18 cellular contexts compared by ENCODE assay signal in the genomic region with DNA sequence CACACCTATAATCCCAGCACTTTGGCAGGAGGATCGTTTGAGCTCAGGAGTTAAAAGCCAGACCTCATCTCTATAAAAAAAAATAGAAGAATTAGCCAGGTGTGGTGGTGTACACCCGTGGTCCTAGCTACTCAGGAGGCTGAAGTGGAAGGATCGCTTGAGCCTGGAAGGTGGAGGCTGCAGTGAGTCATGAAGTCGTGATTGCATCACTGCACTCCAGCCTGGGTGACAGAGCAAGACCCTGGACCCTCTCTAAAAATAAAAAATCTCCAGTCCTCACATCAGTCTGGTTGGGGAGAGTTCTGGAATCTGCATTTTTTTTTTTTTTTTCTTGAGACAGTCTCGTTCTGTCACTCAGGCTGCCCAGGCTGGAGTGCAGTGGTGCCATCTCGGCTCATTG. TPM values are rescaled to one million over a fixed set of nuclear protein-coding genes. Genes with fewer than 3 reads are reported as not detected.
DNase-seq lines count a peak whose midpoint lies in the region; ATAC-seq, FAIRE-seq and TF ChIP-seq lines count a peak whose summit lies in the region.
"Had no signal": no experiment of that assay in that cellular context is flagged by ENCODE, and none has a peak within 500 bp of the region (broad histone marks: within the 10 kb centered on the region; RNA-seq: fewer than 3 reads in every experiment).

No MANE protein-coding gene starts in this region.

- H3K27ac ChIP-seq in A549 (no peak overlapping the region), SK-N-MC (0 out of 2 replicates have a peak overlapping the region, but pooled peaks have one; percentile 1), endothelial cell of umbilical vein (ENCODE audit: insufficient read depth, low read depth, low read length) (no peak overlapping the region)
- H3K27ac ChIP-seq: 22Rv1 had no signal

- CTCF ChIA-PET in activated CD4-positive, alpha-beta T cell treated with anti-CD3 and anti-CD28 coated beads, Interleukin-2, amount 10 ng/mL, durations not matched to agents 7 days and 5 days (lab: Charles Lee) = interaction anchor here (0.6 to 1.0 kb wide), 3 partner anchors 9 to 1507 kb away, joined by 3 to 4 read pairs (median 3); a partner anchor contains a TSS
- CTCF ChIA-PET in A549 (lab: Yijun Ruan, JAX) = interaction anchor here (0.6 to 1.2 kb wide), 5 partner anchors 7 to 77 kb away, joined by 3 to 6 read pairs (median 4); a partner anchor contains a TSS
- CTCF ChIA-PET in endothelial cell of umbilical vein (lab: Charles Lee) = interaction anchor here (8.4 kb wide), 1 partner anchor 58 kb away, joined by 76 read pairs; no protein-coding TSS in a partner anchor

- peaks cover 2% of the 10 kb centered on the region for H3K79me2 ChIP-seq in endothelial cell of umbilical vein (ENCODE audit: control insufficient read depth, insufficient read depth, low read length)

- no peaks in the 10 kb centered on the region for H3K9me3 ChIP-seq in A549
- no peaks in the 10 kb centered on the region for H3K9me3 ChIP-seq in SK-N-MC (ENCODE audit: low read depth, low read length)
- no peaks in the 10 kb centered on the region for H3K9me3 ChIP-seq in endothelial cell of umbilical vein (replicated peaks; ENCODE audit: control insufficient read depth, insufficient read depth, low read length)
- H3K9me3 ChIP-seq: BLaER1 treated with 17β-estradiol and CSF1 and Interleukin-3, amounts not matched to agents 10 nM and 100 nM; HAP-1 had no signal

- intact Hi-C loops in activated CD4-positive, alpha-beta T cell treated with anti-CD3 and anti-CD28 coated beads, Interleukin-2, amount 10 ng/mL, durations not matched to agents 24 days and 14 days (cut with micrococcal nuclease) = no loop called here
- intact Hi-C loops in endothelial cell of umbilical vein (cut with micrococcal nuclease) = no loop called here
- intact Hi-C loops in natural killer cell (cut with micrococcal nuclease) = no loop called here

- dilution Hi-C loops in endothelial cell of umbilical vein (cut with MboI; ENCODE audit: extremely low pct_ligation_motif_present, low sequenced_read_pairs) = no loop called here

- H3K4me1 ChIP-seq in A549 (peaks cover 11% of the 10 kb centered on the region; the same call in 2 of the 3 replicates), endothelial cell of umbilical vein (ENCODE audit: control insufficient read depth, extremely low read depth, insufficient read depth, low read length) (peaks cover 7% of the 10 kb centered on the region)
- H3K4me1 ChIP-seq: HAP-1 had no signal

- peak overlapping the region; percentile 3 for H3K27ac Mint-ChIP-seq in activated CD4-positive, alpha-beta T cell treated with anti-CD3 and anti-CD28 coated beads, Interleukin-2, amount 10 ng/mL, durations not matched to agents 7 days and 5 days
- H3K27ac Mint-ChIP-seq in activated CD4-positive, alpha-beta T cell treated with anti-CD3 and anti-CD28 coated beads, Interleukin-2, amount 10 ng/mL, durations not matched to agents 24 days and 14 days = no peak overlapping the region
- no peak overlapping the region for H3K27ac Mint-ChIP-seq in stimulated activated naive CD8-positive, alpha-beta T cell treated with anti-CD3 and anti-CD28 coated beads, Interleukin-15, amount 100 ng/mL, for 72 hours
- no peak overlapping the region for H3K27ac Mint-ChIP-seq in natural killer cell
- H3K27ac Mint-ChIP-seq: CD4-positive, CD25-positive, alpha-beta regulatory T cell had no signal

- H3K9ac ChIP-seq in SK-N-MC (ENCODE audit: insufficient read length) = no peak overlapping the region
- H3K9ac ChIP-seq in endothelial cell of umbilical vein (replicated peaks; ENCODE audit: extremely low read depth, insufficient read depth, low read length) = no peak overlapping the region

- no peaks in the 10 kb centered on the region for H3K27me3 Mint-ChIP-seq in activated CD4-positive, alpha-beta T cell treated with anti-CD3 and anti-CD28 coated beads, Interleukin-2, amount 10 ng/mL, durations not matched to agents 7 days and 5 days
- H3K27me3 Mint-ChIP-seq in activated CD4-positive, alpha-beta T cell treated with anti-CD3 and anti-CD28 coated beads, Interleukin-2, amount 10 ng/mL, durations not matched to agents 24 days and 14 days = no peaks in the 10 kb centered on the region
- no peaks in the 10 kb centered on the region for H3K27me3 Mint-ChIP-seq in stimulated activated naive CD8-positive, alpha-beta T cell treated with anti-CD3 and anti-CD28 coated beads, Interleukin-15, amount 100 ng/mL, for 72 hours
- H3K27me3 Mint-ChIP-seq in natural killer cell (ENCODE audit: low read depth in 2 of 2) = no peaks in the 10 kb centered on the region
- H3K27me3 Mint-ChIP-seq: CD4-positive, CD25-positive, alpha-beta regulatory T cell had no signal

- peaks cover 9% of the 10 kb centered on the region for H3K4me1 Mint-ChIP-seq in activated CD4-positive, alpha-beta T cell treated with anti-CD3 and anti-CD28 coated beads, Interleukin-2, amount 10 ng/mL, durations not matched to agents 7 days and 5 days
- H3K4me1 Mint-ChIP-seq in activated CD4-positive, alpha-beta T cell treated with anti-CD3 and anti-CD28 coated beads, Interleukin-2, amount 10 ng/mL, durations not matched to agents 24 days and 14 days = peaks cover 1% of the 10 kb centered on the region
- H3K4me1 Mint-ChIP-seq in stimulated activated naive CD8-positive, alpha-beta T cell treated with anti-CD3 and anti-CD28 coated beads, Interleukin-15, amount 100 ng/mL, for 72 hours = peaks cover 6% of the 10 kb centered on the region
- H3K4me1 Mint-ChIP-seq in natural killer cell = no peaks in the 10 kb centered on the region

- no TSS peak for BruUV-seq in endothelial cell of umbilical vein (replicated peaks; lab: Mats Ljungman, UMichigan)

- no peak for ATAC-seq in A549
- no peak for ATAC-seq in stimulated activated naive CD8-positive, alpha-beta T cell treated with anti-CD3 and anti-CD28 coated beads, Interleukin-15, amount 100 ng/mL, for 72 hours
- no peak for ATAC-seq in natural killer cell

- H3K36me3 ChIP-seq in SK-N-MC (ENCODE audit: insufficient read depth, low read length) = peaks cover 25% of the 10 kb centered on the region; the same call in 1 of the 2 replicates
- H3K36me3 ChIP-seq in endothelial cell of umbilical vein (ENCODE audit: control insufficient read depth in 2 of 2, extremely low read depth in 1 of 2, insufficient read depth in 2 of 2, low read length in 2 of 2) = peaks cover 14 to 50% of the 10 kb centered on the region in 2 experiments

- no peaks in the 10 kb centered on the region for H3K9me3 Mint-ChIP-seq in activated CD4-positive, alpha-beta T cell treated with anti-CD3 and anti-CD28 coated beads, Interleukin-2, amount 10 ng/mL, durations not matched to agents 7 days and 5 days
- H3K9me3 Mint-ChIP-seq in activated CD4-positive, alpha-beta T cell treated with anti-CD3 and anti-CD28 coated beads, Interleukin-2, amount 10 ng/mL, durations not matched to agents 24 days and 14 days = no peaks in the 10 kb centered on the region
- no peaks in the 10 kb centered on the region for H3K9me3 Mint-ChIP-seq in stimulated activated naive CD8-positive, alpha-beta T cell treated with anti-CD3 and anti-CD28 coated beads, Interleukin-15, amount 100 ng/mL, for 72 hours
- H3K9me3 Mint-ChIP-seq in natural killer cell = no peaks in the 10 kb centered on the region
- H3K9me3 Mint-ChIP-seq: CD4-positive, CD25-positive, alpha-beta regulatory T cell had no signal

- no peak overlapping the region for H2AFZ ChIP-seq in endothelial cell of umbilical vein (ENCODE audit: low read depth, low read length)

- H3K36me3 Mint-ChIP-seq in activated CD4-positive, alpha-beta T cell treated with anti-CD3 and anti-CD28 coated beads, Interleukin-2, amount 10 ng/mL, durations not matched to agents 7 days and 5 days (ENCODE audit: low read depth) = peaks cover 18% of the 10 kb centered on the region
- peaks cover 45% of the 10 kb centered on the region for H3K36me3 Mint-ChIP-seq in activated CD4-positive, alpha-beta T cell treated with anti-CD3 and anti-CD28 coated beads, Interleukin-2, amount 10 ng/mL, durations not matched to agents 24 days and 14 days (ENCODE audit: low read depth)
- H3K36me3 Mint-ChIP-seq in natural killer cell = no peaks in the 10 kb centered on the region

- no peaks in the 10 kb centered on the region for H3K9me1 ChIP-seq in endothelial cell of umbilical vein (replicated peaks; ENCODE audit: control insufficient read depth, extremely low read depth, insufficient read depth, low read length)

- FAIRE-seq in A549 (lab: Jason Lieb, UNC) = no peak
- peak; percentile 58 for FAIRE-seq in endothelial cell of umbilical vein (lab: Jason Lieb, UNC)
- FAIRE-seq: GM19239, H1 had no signal

- no peak for DNase-seq in activated CD4-positive, alpha-beta T cell treated with anti-CD3 and anti-CD28 coated beads, Interleukin-2, amount 10 ng/mL, durations not matched to agents 7 days and 5 days
- DNase-seq in activated CD4-positive, alpha-beta T cell treated with anti-CD3 and anti-CD28 coated beads, Interleukin-2, amount 10 ng/mL, durations not matched to agents 24 days and 14 days = no peak
- no peak for DNase-seq in A549 (ENCODE audit: low read depth in 1 of 2, low spot score in 1 of 2)
- no peak for DNase-seq in SK-N-MC (ENCODE audit: low read depth, low spot score)
- DNase-seq in endothelial cell of umbilical vein (ENCODE audit: low read depth, low spot score) = no peak
- no peak for DNase-seq in NOMO-1 treated with dmso at 0.1 percent for 144 hours (lab: John Stamatoyannopoulos, UW; ENCODE audit: unreplicated experiment)
- DNase-seq in stimulated activated naive CD8-positive, alpha-beta T cell treated with anti-CD3 and anti-CD28 coated beads, Interleukin-15, amount 100 ng/mL, for 72 hours = no peak
- no peak for DNase-seq in natural killer cell
- DNase-seq: AML-193; CD4-positive, CD25-positive, alpha-beta regulatory T cell; DMS53; GF-D8 had no signal

- POLR2A ChIA-PET in activated CD4-positive, alpha-beta T cell treated with anti-CD3 and anti-CD28 coated beads, Interleukin-2, amount 10 ng/mL, durations not matched to agents 7 days and 5 days (lab: Charles Lee) = interaction anchor here (0.6 kb wide), 1 partner anchor 92 kb away, joined by 3 read pairs; no protein-coding TSS in a partner anchor
- POLR2A ChIA-PET in A549 (lab: Yijun Ruan, JAX) = interaction anchor here (0.6 kb wide), 1 partner anchor 9 kb away, joined by 3 read pairs; no protein-coding TSS in a partner anchor
- POLR2A ChIA-PET in endothelial cell of umbilical vein (lab: Charles Lee) = interaction anchor here (0.7 kb wide), 1 partner anchor 43 kb away, joined by 3 read pairs; no protein-coding TSS in a partner anchor

- TF ChIP-seq CTCF in A549 (IDR thresholded peaks at IDR 0.05) (no peak), endothelial cell of umbilical vein (IDR thresholded peaks at IDR 0.05; ENCODE audit: extremely low read depth in 1 of 2, insufficient read depth in 1 of 2, low read depth in 1 of 2, low read length in 2 of 2) (no peak), natural killer cell (IDR thresholded peaks at IDR 0.05) (no peak)

- no peaks in the 10 kb centered on the region for H3K27me3 ChIP-seq in endothelial cell of umbilical vein (ENCODE audit: control insufficient read depth in 2 of 2, insufficient read depth in 2 of 2, low read length in 2 of 2)
- H3K27me3 ChIP-seq: BLaER1 treated with 17β-estradiol and CSF1 and Interleukin-3, amounts not matched to agents 10 nM and 100 nM had no signal

- no peak for TF ChIP-seq EP300 in A549 (IDR thresholded peaks at IDR 0.05)

- no peak overlapping the region for H3K4me3 Mint-ChIP-seq in activated CD4-positive, alpha-beta T cell treated with anti-CD3 and anti-CD28 coated beads, Interleukin-2, amount 10 ng/mL, durations not matched to agents 7 days and 5 days
- no peak overlapping the region for H3K4me3 Mint-ChIP-seq in activated CD4-positive, alpha-beta T cell treated with anti-CD3 and anti-CD28 coated beads, Interleukin-2, amount 10 ng/mL, durations not matched to agents 24 days and 14 days
- H3K4me3 Mint-ChIP-seq in stimulated activated naive CD8-positive, alpha-beta T cell treated with anti-CD3 and anti-CD28 coated beads, Interleukin-15, amount 100 ng/mL, for 72 hours = no peak overlapping the region
- H3K4me3 Mint-ChIP-seq in natural killer cell = no peak overlapping the region
- H3K4me3 Mint-ChIP-seq: CD4-positive, CD25-positive, alpha-beta regulatory T cell had no signal

- no peak overlapping the region for H3K4me2 ChIP-seq in A549
- no peak overlapping the region for H3K4me2 ChIP-seq in endothelial cell of umbilical vein (ENCODE audit: insufficient read depth, low read length)

- TF ChIP-seq POLR2A in A549 (IDR thresholded peaks at IDR 0.05; ENCODE audit: low read length) (no peak), endothelial cell of umbilical vein (IDR thresholded peaks at IDR 0.05; ENCODE audit: low read depth, low read length) (peak; percentile 67)

- 92% methylated on average over 6 of the region's 6 CpGs for WGBS in A549 (ENCODE audit: missing lambda C conversion rate)

- H3K4me3 ChIP-seq in A549 (no peak overlapping the region), SK-N-MC (no peak overlapping the region), endothelial cell of umbilical vein (replicated peaks in 1 of 3; ENCODE audit: insufficient read depth in 1 of 3, low read depth in 1 of 3, low read length in 3 of 3) (no peak overlapping the region)
- H3K4me3 ChIP-seq: BLaER1 treated with 17β-estradiol and CSF1 and Interleukin-3, amounts not matched to agents 10 nM and 100 nM; HAP-1 had no signal

- no peak for TF ChIP-seq RAD21 in A549 (conservative IDR thresholded peaks at IDR 0.05 in 1 of 2, IDR thresholded peaks at IDR 0.05 in 1 of 2)

- H4K20me1 ChIP-seq in endothelial cell of umbilical vein (replicated peaks; ENCODE audit: control insufficient read depth, extremely low read depth, insufficient read depth, low read length) = no peaks in the 10 kb centered on the region

RNA-seq across cellular contexts. Expression of a gene that starts 9.3 kb away (rescaled TPM):
- total RNA-seq in activated CD4-positive, alpha-beta T cell treated with anti-CD3 and anti-CD28 coated beads, Interleukin-2, amount 10 ng/mL, durations not matched to agents 7 days and 5 days = 10 to 100 TPM; 66.7 to 78.1 TPM
- 126 and 128 TPM in 2 replicates for total RNA-seq in activated CD4-positive, alpha-beta T cell treated with anti-CD3 and anti-CD28 coated beads, Interleukin-2, amount 10 ng/mL, durations not matched to agents 24 days and 14 days
- polyA plus RNA-seq in A549 (2011; rRNA removed) (28.8 and 33.4 TPM in 2 replicates), A549 (2017; fragmentation: RNase III; extraction: RNeasy Plus Mini Kit Qiagen cat#74134 plus additional on column Dnase treatment) (48.5 to 54.3 TPM (median 48.5 TPM) in 3 replicates), endothelial cell of umbilical vein (77.7 and 129 TPM in 2 replicates)
- 58.4 and 73.6 TPM in 2 replicates for polyA plus RNA-seq in A549 (2012; cell fraction: cytosol; rRNA removed)
- 162 and 204 TPM in 2 replicates for polyA plus RNA-seq in A549 (2012; cell fraction: nucleus; rRNA removed)
- 49.9 and 61.5 TPM in 2 replicates for polyA minus RNA-seq in A549 (2011; rRNA and poly(A)+ RNA removed)
- total RNA-seq in endothelial cell of umbilical vein (90.2 and 90.7 TPM in 2 replicates), natural killer cell (100 to 1,000 TPM in 2 of 3 donors, 10 to 100 TPM in 1; 99.1 to 108 (median 107) TPM)
- 67.9 and 72.7 TPM in 2 replicates for polyA plus RNA-seq in endothelial cell of umbilical vein (2011; cell fraction: cytosol; rRNA removed)
- 116 and 150 TPM in 2 replicates for polyA plus RNA-seq in endothelial cell of umbilical vein (2011; cell fraction: nucleus; rRNA removed)
- 58.5 and 71.2 TPM in 2 replicates for polyA plus RNA-seq in endothelial cell of umbilical vein (2012)
- polyA minus RNA-seq in endothelial cell of umbilical vein = 76.5 and 80.5 TPM in 2 replicates
- polyA minus RNA-seq in endothelial cell of umbilical vein (2011; cell fraction: cytosol; rRNA and poly(A)+ RNA removed) = 58.0 TPM
- polyA minus RNA-seq in endothelial cell of umbilical vein (2011; cell fraction: nucleus; rRNA and poly(A)+ RNA removed) = 45.1 and 52.0 TPM in 2 replicates

RNA-seq across cellular contexts. Expression of a gene that starts 26.2 kb away (rescaled TPM):
- total RNA-seq in activated CD4-positive, alpha-beta T cell treated with anti-CD3 and anti-CD28 coated beads, Interleukin-2, amount 10 ng/mL, durations not matched to agents 7 days and 5 days = 100 to 1,000 TPM in 1 of 2 experiments, 10 to 100 TPM in 1; 99.4 to 110 TPM
- total RNA-seq in activated CD4-positive, alpha-beta T cell treated with anti-CD3 and anti-CD28 coated beads, Interleukin-2, amount 10 ng/mL, durations not matched to agents 24 days and 14 days = 79.1 and 96.4 TPM in 2 replicates
- 45.7 and 46.7 TPM in 2 replicates for polyA plus RNA-seq in A549 (2011; rRNA removed)
- polyA plus RNA-seq in A549 (2012; cell fraction: cytosol; rRNA removed) = 54.0 and 66.1 TPM in 2 replicates
- 121 and 140 TPM in 2 replicates for polyA plus RNA-seq in A549 (2012; cell fraction: nucleus; rRNA removed)
- polyA plus RNA-seq in A549 (2017; fragmentation: RNase III; extraction: RNeasy Plus Mini Kit Qiagen cat#74134 plus additional on column Dnase treatment) = 35.3 to 46.2 TPM (median 43.8 TPM) in 3 replicates
- 50.3 and 61.2 TPM in 2 replicates for polyA minus RNA-seq in A549 (2011; rRNA and poly(A)+ RNA removed)
- 124 and 128 TPM in 2 replicates for total RNA-seq in endothelial cell of umbilical vein
- 92.2 and 99.0 TPM in 2 replicates for polyA plus RNA-seq in endothelial cell of umbilical vein
- 50.0 and 61.0 TPM in 2 replicates for polyA plus RNA-seq in endothelial cell of umbilical vein (2011; cell fraction: cytosol; rRNA removed)
- polyA plus RNA-seq in endothelial cell of umbilical vein (2011; cell fraction: nucleus; rRNA removed) = 193 and 200 TPM in 2 replicates
- polyA plus RNA-seq in endothelial cell of umbilical vein (2012) = 76.9 and 94.3 TPM in 2 replicates
- 88.4 and 92.9 TPM in 2 replicates for polyA minus RNA-seq in endothelial cell of umbilical vein
- 63.0 TPM for polyA minus RNA-seq in endothelial cell of umbilical vein (2011; cell fraction: cytosol; rRNA and poly(A)+ RNA removed)
- polyA minus RNA-seq in endothelial cell of umbilical vein (2011; cell fraction: nucleus; rRNA and poly(A)+ RNA removed) = 58.3 and 65.1 TPM in 2 replicates
- 100 to 1,000 TPM; 181 to 207 (median 188) TPM for total RNA-seq in natural killer cell

RNA-seq across cellular contexts. Expression of a gene that starts 33.5 kb away (rescaled TPM):
- total RNA-seq in activated CD4-positive, alpha-beta T cell treated with anti-CD3 and anti-CD28 coated beads, Interleukin-2, amount 10 ng/mL, durations not matched to agents 7 days and 5 days = 10 to 100 TPM; 67.9 to 71.4 TPM
- total RNA-seq in activated CD4-positive, alpha-beta T cell treated with anti-CD3 and anti-CD28 coated beads, Interleukin-2, amount 10 ng/mL, durations not matched to agents 24 days and 14 days = 22.2 and 23.3 TPM in 2 replicates
- polyA plus RNA-seq in A549 (2011; rRNA removed) (0.06 and 0.11 TPM in 2 replicates), A549 (2017; fragmentation: RNase III; extraction: RNeasy Plus Mini Kit Qiagen cat#74134 plus additional on column Dnase treatment) (0.04 to 0.08 TPM (median 0.06 TPM) in 3 replicates), endothelial cell of umbilical vein (173 and 218 TPM in 2 replicates)
- 0.04 and 0.12 TPM in 2 replicates for polyA plus RNA-seq in A549 (2012; cell fraction: cytosol; rRNA removed)
- polyA plus RNA-seq in A549 (2012; cell fraction: nucleus; rRNA removed) = 0.12 TPM in 1 of 2 replicates, not detected in the other
- 0.33 TPM in 1 of 2 replicates, not detected in the other for polyA minus RNA-seq in A549 (2011; rRNA and poly(A)+ RNA removed)
- total RNA-seq in endothelial cell of umbilical vein (95.0 and 102 TPM in 2 replicates), natural killer cell (10 to 100 TPM; 42.8 to 86.8 (median 56.6) TPM)
- 61.4 and 68.1 TPM in 2 replicates for polyA plus RNA-seq in endothelial cell of umbilical vein (2011; cell fraction: cytosol; rRNA removed)
- 67.4 and 92.8 TPM in 2 replicates for polyA plus RNA-seq in endothelial cell of umbilical vein (2011; cell fraction: nucleus; rRNA removed)
- polyA plus RNA-seq in endothelial cell of umbilical vein (2012) = 42.8 and 49.4 TPM in 2 replicates
- 104 and 130 TPM in 2 replicates for polyA minus RNA-seq in endothelial cell of umbilical vein
- not detected for polyA minus RNA-seq in endothelial cell of umbilical vein (2011; cell fraction: cytosol; rRNA and poly(A)+ RNA removed)
- 45.1 and 63.7 TPM in 2 replicates for polyA minus RNA-seq in endothelial cell of umbilical vein (2011; cell fraction: nucleus; rRNA and poly(A)+ RNA removed)
- total RNA-seq: HT1080 had no signal

RNA-seq across cellular contexts. Expression of a gene that starts 42.4 kb away (rescaled TPM):
- total RNA-seq in activated CD4-positive, alpha-beta T cell treated with anti-CD3 and anti-CD28 coated beads, Interleukin-2, amount 10 ng/mL, durations not matched to agents 7 days and 5 days = 10 to 100 TPM; 17.2 to 17.3 TPM
- 29.9 and 32.4 TPM in 2 replicates for total RNA-seq in activated CD4-positive, alpha-beta T cell treated with anti-CD3 and anti-CD28 coated beads, Interleukin-2, amount 10 ng/mL, durations not matched to agents 24 days and 14 days
- polyA plus RNA-seq in A549 (2011; rRNA removed) (not detected in 2 replicates), A549 (2017; fragmentation: RNase III; extraction: RNeasy Plus Mini Kit Qiagen cat#74134 plus additional on column Dnase treatment) (0.03 to 0.15 TPM (median 0.08 TPM) in 3 replicates), endothelial cell of umbilical vein (338 and 355 TPM in 2 replicates)
- 0.01 and 0.05 TPM in 2 replicates for polyA plus RNA-seq in A549 (2012; cell fraction: cytosol; rRNA removed)
- 0.17 TPM in 1 of 2 replicates, not detected in the other for polyA plus RNA-seq in A549 (2012; cell fraction: nucleus; rRNA removed)
- polyA minus RNA-seq in A549 (2011; rRNA and poly(A)+ RNA removed) = not detected in 2 replicates
- total RNA-seq in endothelial cell of umbilical vein (688 and 728 TPM in 2 replicates), natural killer cell (10 to 100 TPM in 2 of 3 donors, 1 to 10 TPM in 1; 8.5 to 13.6 (median 12.3) TPM)
- 321 and 356 TPM in 2 replicates for polyA plus RNA-seq in endothelial cell of umbilical vein (2011; cell fraction: cytosol; rRNA removed)
- polyA plus RNA-seq in endothelial cell of umbilical vein (2011; cell fraction: nucleus; rRNA removed) = 246 and 249 TPM in 2 replicates
- 646 and 659 TPM in 2 replicates for polyA plus RNA-seq in endothelial cell of umbilical vein (2012)
- 275 and 289 TPM in 2 replicates for polyA minus RNA-seq in endothelial cell of umbilical vein
- 28.9 TPM for polyA minus RNA-seq in endothelial cell of umbilical vein (2011; cell fraction: cytosol; rRNA and poly(A)+ RNA removed)
- 123 and 127 TPM in 2 replicates for polyA minus RNA-seq in endothelial cell of umbilical vein (2011; cell fraction: nucleus; rRNA and poly(A)+ RNA removed)
